In the genomic region with DNA sequence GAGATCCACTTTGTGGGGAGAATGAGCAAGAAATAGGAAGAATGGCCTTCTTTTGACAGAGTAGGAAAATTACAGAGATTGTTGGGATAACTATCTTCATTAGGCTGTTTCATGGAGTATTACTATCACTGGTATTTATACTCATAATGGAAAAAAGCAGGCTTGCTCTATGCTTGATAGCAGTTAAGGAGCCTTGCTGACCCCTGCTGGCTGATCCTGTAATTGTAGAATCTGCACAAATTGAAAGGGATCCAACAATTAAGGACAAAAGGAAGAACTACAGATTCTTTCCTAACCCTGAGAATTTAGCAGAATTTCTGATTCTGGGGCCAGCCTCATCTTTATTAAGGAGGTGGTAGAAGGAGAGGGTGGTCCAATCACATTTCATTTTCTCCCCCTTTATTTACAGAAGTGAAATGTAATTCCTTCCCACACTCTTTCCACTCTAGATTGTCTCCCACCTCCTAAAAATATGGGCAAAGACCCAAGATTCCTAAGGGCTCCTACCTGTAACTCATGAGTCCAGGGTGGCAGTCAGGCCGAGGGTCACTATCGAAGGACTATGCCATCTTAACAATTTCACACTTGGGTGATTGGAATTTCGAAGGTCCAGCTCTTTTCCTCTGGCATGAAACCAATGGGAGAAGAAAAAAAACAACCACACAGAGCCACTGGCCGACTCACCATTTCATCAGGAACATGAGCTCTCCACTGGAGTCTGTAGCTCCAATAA, we compare ENCODE assay signal across 8 cellular contexts. TPM values are rescaled to one million over a fixed set of nuclear protein-coding genes. Genes with fewer than 3 reads are reported as not detected.
DNase-seq lines count a peak whose midpoint lies in the region; FAIRE-seq and TF ChIP-seq lines count a peak whose summit lies in the region.

No MANE protein-coding gene starts in this region.

- H3K4me3 ChIP-seq in AG04450 (ENCODE audit: low read depth, low read length) (no peak overlapping the region), mesenchymal stem cell (ENCODE audit: insufficient read depth in 1 of 2, low read depth in 1 of 2, low read length in 2 of 2) (no peak overlapping the region)

- no peak overlapping the region for H4K8ac ChIP-seq in mesenchymal stem cell (ENCODE audit: low read length)

- H2BK120ac ChIP-seq in mesenchymal stem cell (ENCODE audit: low read depth, low read length), result no peak overlapping the region

- peak overlapping the region; percentile 22 for H2AK5ac ChIP-seq in mesenchymal stem cell (ENCODE audit: low read length, severe bottlenecking)

- peaks cover 20 to 52% of the 10 kb centered on the region in 2 experiments for H3K36me3 ChIP-seq in mesenchymal stem cell (ENCODE audit: control insufficient read depth in 1 of 2, insufficient read depth in 2 of 2, low read depth in 1 of 2, low read length in 2 of 2)

- peak; percentile 85 for TF ChIP-seq CTCF in AG04450 (IDR thresholded peaks at IDR 0.05; ENCODE audit: low read depth, low read length)

- H2AFZ ChIP-seq in mesenchymal stem cell (ENCODE audit: low read depth, low read length), result no peak overlapping the region

- DNase-seq in AG04450 (ENCODE audit: low read depth, low spot score), result no peak
- DNase-seq in GM19239 (ENCODE audit: insufficient read length, low spot score), result no peak
- peak; percentile 79 for DNase-seq in NCI-H460 (ENCODE audit: extremely low read depth, low read depth)
- peak; percentile 75 to 78 for DNase-seq in activated CD4-positive, alpha-beta T cell treated with anti-CD3 and anti-CD28 coated beads, Interleukin-2, amount 50 U/mL, for 4 hours
- peak; percentile 74 for DNase-seq in ecto neural progenitor cell (ENCODE audit: low spot score)
- DNase-seq in mesenchymal stem cell, result peak; percentile 82
- peak; percentile 13 to 61 for DNase-seq in stimulated activated CD8-positive, alpha-beta memory T cell treated with anti-CD3 and anti-CD28 coated beads, Interleukin-15, amount 100 ng/mL, for 4 hours (ENCODE audit: low read depth in 2 of 2)
- no peak for DNase-seq in cortex of kidney (lab: John Stamatoyannopoulos, UW)

- H3K4ac ChIP-seq in mesenchymal stem cell (ENCODE audit: low read depth in 1 of 2, low read length in 2 of 2), result no peak overlapping the region

- H3K9ac ChIP-seq in mesenchymal stem cell (ENCODE audit: low read length), result peak overlapping the region; percentile 84

- H3K27ac ChIP-seq in AG04450 (ENCODE audit: low read depth, low read length) (no peak overlapping the region), mesenchymal stem cell (ENCODE audit: low read length, poor library complexity, severe bottlenecking) (peak overlapping the region; percentile 94)

- H3K27me3 ChIP-seq in AG04450 (ENCODE audit: control insufficient read depth, insufficient read depth, low read length) (no peaks in the 10 kb centered on the region), mesenchymal stem cell (ENCODE audit: control insufficient read depth in 1 of 2, insufficient read depth in 1 of 2, low read length in 2 of 2) (no peaks in the 10 kb centered on the region)

- no peak overlapping the region for H3K23ac ChIP-seq in mesenchymal stem cell (ENCODE audit: low read length in 2 of 2)

- peak; percentile 4 for FAIRE-seq in GM19239 (lab: Jason Lieb, UNC)

- no peak overlapping the region for H2BK15ac ChIP-seq in mesenchymal stem cell (ENCODE audit: low read depth, poor library complexity, severe bottlenecking)

- CTCF ChIA-PET in AG04450 (lab: Charles Lee), result interaction anchor here (0.7 to 5.7 kb wide), 18 partner anchors 9 to 717 kb away, joined by 3 to 82 read pairs (median 4); no protein-coding TSS in a partner anchor

- POLR2A ChIA-PET in AG04450 (lab: Yijun Ruan, JAX), result interaction anchor here (0.8 to 2.4 kb wide), 2 partner anchors 26 to 44 kb away, joined by 3 to 14 read pairs; a partner anchor contains a TSS

- no peak overlapping the region for H4K91ac ChIP-seq in mesenchymal stem cell (ENCODE audit: low read length)

- no peak overlapping the region for H2BK5ac ChIP-seq in mesenchymal stem cell (ENCODE audit: low read depth, low read length, poor library complexity, severe bottlenecking)

- H3K18ac ChIP-seq in mesenchymal stem cell (ENCODE audit: low read depth in 1 of 2, low read length in 2 of 2), result no peak overlapping the region

- no peak overlapping the region for H2BK12ac ChIP-seq in mesenchymal stem cell (ENCODE audit: low read length in 2 of 2)

- H3K9me3 ChIP-seq in AG04450 (ENCODE audit: control insufficient read depth, insufficient read depth, low read length), result no peaks in the 10 kb centered on the region
- no peaks in the 10 kb centered on the region for H3K9me3 ChIP-seq in mesenchymal stem cell (ENCODE audit: control insufficient read depth, low read length)

- 93% methylated on average over 3 of the region's 4 CpGs for WGBS in mesenchymal stem cell

- peaks cover 18% of the 10 kb centered on the region for H3K79me1 ChIP-seq in mesenchymal stem cell (replicated peaks; ENCODE audit: low read length, poor library complexity, severe bottlenecking)

- H3K14ac ChIP-seq in mesenchymal stem cell (ENCODE audit: low read length in 2 of 2), result no peak overlapping the region

- no peak overlapping the region for H3K4me2 ChIP-seq in mesenchymal stem cell (ENCODE audit: low read length, poor library complexity, severe bottlenecking)

- peaks cover 14% of the 10 kb centered on the region for H3K4me1 ChIP-seq in mesenchymal stem cell (ENCODE audit: control insufficient read depth, insufficient read depth, low read depth, low read length)

RNA-seq across cellular contexts. Expression of a gene that starts 26.3 kb away (rescaled TPM):
- 237 and 251 TPM in 2 replicates for polyA plus RNA-seq in AG04450 (2011; rRNA removed)
- 179 and 186 TPM in 2 replicates for polyA minus RNA-seq in AG04450 (2011; rRNA and poly(A)+ RNA removed)
- 123 and 142 TPM in 2 replicates for total RNA-seq in NCI-H460 (2014; rRNA removed; shearing (Covaris generic))
- polyA plus RNA-seq in NCI-H460 (2014; cell fraction: nucleus; rRNA removed), result 122 and 134 TPM in 2 replicates
- 172 TPM for polyA plus RNA-seq in mesenchymal stem cell (2013, experiment 1 of 2)
- polyA plus RNA-seq in mesenchymal stem cell (2013, experiment 2 of 2), result 169 TPM

RNA-seq across cellular contexts. Expression of a gene that starts 26.8 kb away (rescaled TPM):
- 57.2 and 68.2 TPM in 2 replicates for polyA plus RNA-seq in AG04450 (2011; rRNA removed)
- 13.7 and 27.0 TPM in 2 replicates for polyA minus RNA-seq in AG04450 (2011; rRNA and poly(A)+ RNA removed)
- total RNA-seq in NCI-H460 (2014; rRNA removed; shearing (Covaris generic)), result 51.7 and 57.8 TPM in 2 replicates
- polyA plus RNA-seq in NCI-H460 (2014; cell fraction: nucleus; rRNA removed), result 43.7 and 47.8 TPM in 2 replicates
- 52.3 TPM for polyA plus RNA-seq in mesenchymal stem cell (2013, experiment 1 of 2)
- 51.7 TPM for polyA plus RNA-seq in mesenchymal stem cell (2013, experiment 2 of 2)

RNA-seq across cellular contexts. Expression of a gene that starts 33.1 kb away (rescaled TPM):
- 16.0 and 17.2 TPM in 2 replicates for polyA plus RNA-seq in AG04450 (2011; rRNA removed)
- 14.2 and 22.0 TPM in 2 replicates for polyA minus RNA-seq in AG04450 (2011; rRNA and poly(A)+ RNA removed)
- 12.3 and 12.9 TPM in 2 replicates for total RNA-seq in NCI-H460 (2014; rRNA removed; shearing (Covaris generic))
- 17.3 and 21.0 TPM in 2 replicates for polyA plus RNA-seq in NCI-H460 (2014; cell fraction: nucleus; rRNA removed)
- 10.8 TPM for polyA plus RNA-seq in mesenchymal stem cell (2013, experiment 1 of 2)
- 11.7 TPM for polyA plus RNA-seq in mesenchymal stem cell (2013, experiment 2 of 2)

RNA-seq across cellular contexts. Expression of a gene that starts 36.9 kb away (rescaled TPM):
- polyA plus RNA-seq in AG04450 (2011; rRNA removed), result 107 and 122 TPM in 2 replicates
- 76.3 and 92.6 TPM in 2 replicates for polyA minus RNA-seq in AG04450 (2011; rRNA and poly(A)+ RNA removed)
- total RNA-seq in NCI-H460 (2014; rRNA removed; shearing (Covaris generic)), result 8.5 and 12.3 TPM in 2 replicates
- polyA plus RNA-seq in NCI-H460 (2014; cell fraction: nucleus; rRNA removed), result 5.0 and 12.3 TPM in 2 replicates
- polyA plus RNA-seq in mesenchymal stem cell (2013, experiment 1 of 2), result 148 TPM
- 153 TPM for polyA plus RNA-seq in mesenchymal stem cell (2013, experiment 2 of 2)

Comparison
In these comparisons a context has a peak if more than half of its experiments do, and no peak if none do; other contexts are left out.
1. DNase-seq: peak in NCI-H460 (single experiment), activated CD4-positive, alpha-beta T cell treated with anti-CD3 and anti-CD28 coated beads, Interleukin-2, amount 50 U/mL, for 4 hours (2 of 2), ecto neural progenitor cell (single experiment), mesenchymal stem cell (single experiment) and stimulated activated CD8-positive, alpha-beta memory T cell treated with anti-CD3 and anti-CD28 coated beads, Interleukin-15, amount 100 ng/mL, for 4 hours (2 of 2); none in AG04450 (single experiment), GM19239 (single experiment) and cortex of kidney (single experiment).